Comparison of ENCODE assay signal across 12 cellular contexts in genomic region chr17:61335845-61336655, GRCh38.
A peak's percentile ranks its signal among the peaks of the same experiment; 100 is the strongest.
DNase-seq lines count a peak whose midpoint lies in the region; TF ChIP-seq lines count a peak whose summit lies in the region.
"Had no signal": no experiment of that assay in that cellular context is flagged by ENCODE, and none has a peak within 500 bp of the region (broad histone marks: within the 10 kb centered on the region; RNA-seq: fewer than 3 reads in every experiment).

No MANE protein-coding gene starts in this region.

- no peaks in the 10 kb centered on the region for H3K27me3 ChIP-seq in spleen (replicated peaks in 1 of 7)

- no peaks in the 10 kb centered on the region for H3K27me3 Mint-ChIP-seq in neural crest cell (ENCODE audit: low read depth)

- H3K4me3 ChIP-seq in epithelial cell of proximal tubule (ENCODE audit: low read depth, low read length) (no peak overlapping the region), spleen (no peak overlapping the region)

- H3K36me3 ChIP-seq in spleen = no peaks in the 10 kb centered on the region

- 83 to 93% (median 90%) methylated on average over 16 of the region's 16 CpGs for WGBS in spleen, 5 donors

- H3K4me1 Mint-ChIP-seq in neural crest cell = peaks cover 22% of the 10 kb centered on the region

- H3K36me3 Mint-ChIP-seq in neural crest cell (ENCODE audit: low read depth) = no peaks in the 10 kb centered on the region
- H3K36me3 Mint-ChIP-seq: CD14-positive monocyte had no signal

- no peak overlapping the region for H3K4me3 Mint-ChIP-seq in neural crest cell
- H3K4me3 Mint-ChIP-seq: CD14-positive monocyte had no signal

- DNase-seq in DMS79 treated with DMSO at 0.1 percent for 48 hours (lab: John Stamatoyannopoulos, UW) (peak; percentile 84), NCI-H2196 treated with DMSO at 0.1 percent for 48 hours (lab: John Stamatoyannopoulos, UW; ENCODE audit: unreplicated experiment) (peak; percentile 78), epithelial cell of proximal tubule (ENCODE audit: low read depth) (peak; percentile 47), neural crest cell (ENCODE audit: low read depth, low spot score) (no peak), head of caudate nucleus (no peak), spleen (no peak), activated T-cell treated with anti-CD3 and anti-CD28 coated beads for 4 hours (no peak)
- no peak for DNase-seq in central memory CD4-positive, alpha-beta T cell
- DNase-seq: cerebellar nuclear complex; RPMI8226; stimulated activated naive CD4-positive, alpha-beta T cell had no signal

- peak overlapping the region; percentile 69 for H3K27ac Mint-ChIP-seq in neural crest cell (ENCODE audit: unreplicated experiment)

- peaks cover 0 to 10% (median 0%) of the 10 kb centered on the region in 6 donors for H3K4me1 ChIP-seq in spleen

- intact Hi-C loops in head of caudate nucleus (cut with DNase I) = no loop called here
- intact Hi-C loops in spleen (cut with DNase I; ENCODE audit: low total_unique reads) = no loop called here

- TF ChIP-seq POLR2A in spleen (IDR thresholded peaks at IDR 0.05) = no peak

- H3K27ac ChIP-seq in spleen = peak overlapping the region in 2 of 8 donors; percentile 6 to 10

- H3K9me3 Mint-ChIP-seq in neural crest cell = no peaks in the 10 kb centered on the region
- H3K9me3 Mint-ChIP-seq: CD14-positive monocyte had no signal

- TF ChIP-seq CTCF in epithelial cell of proximal tubule (conservative IDR thresholded peaks at IDR 0.05; ENCODE audit: low read depth, low read length) = no peak
- TF ChIP-seq CTCF in neural crest cell (conservative IDR thresholded peaks at IDR 0.05) = no peak
- TF ChIP-seq CTCF in spleen (IDR thresholded peaks at IDR 0.05 in 8 of 11, conservative IDR thresholded peaks at IDR 0.05 in 3 of 11) = no peak

- no peaks in the 10 kb centered on the region for H3K9me3 ChIP-seq in spleen

Comparison
In these comparisons a context has a peak if more than half of its experiments do, and no peak if none do; other contexts are left out.
1. DNase-seq: peak in DMS79 treated with DMSO at 0.1 percent for 48 hours (single experiment), NCI-H2196 treated with DMSO at 0.1 percent for 48 hours (single experiment) and epithelial cell of proximal tubule (single experiment); none in neural crest cell (single experiment), head of caudate nucleus (0 of 42), spleen (single experiment), central memory CD4-positive, alpha-beta T cell (single experiment) and activated T-cell treated with anti-CD3 and anti-CD28 coated beads for 4 hours (single experiment).